19 cellular contexts compared by ENCODE assay signal in genomic region chr22:27258773-27259172, GRCh38.
"Had no signal": no experiment of that assay in that cellular context is flagged by ENCODE, and none has a peak within 500 bp of the region (broad histone marks: within the 10 kb centered on the region; RNA-seq: fewer than 3 reads in every experiment).

No MANE protein-coding gene starts in this region.

- DNase-seq: activated CD4-positive, alpha-beta memory T cell treated with anti-CD3 and anti-CD28 coated beads for 36 hours; activated CD4-positive, CD25-positive, alpha-beta regulatory T cell treated with anti-CD3 and anti-CD28 coated beads, Interleukin-2, amount 50 U/mL, for 72 hours; activated naive CD4-positive, alpha-beta T cell; caudate nucleus; effector CD4-positive, alpha-beta T cell; foreskin melanocyte; head of caudate nucleus; left colon; naive thymus-derived CD8-positive, alpha-beta T cell; sigmoid colon; stimulated activated CD4-positive, alpha-beta T cell treated with anti-CD3 and anti-CD28 coated beads, Interleukin-12 subunit alpha, Interleukin-12 subunit beta, amount 100 ng/mL, for 4 hours; stimulated activated CD4-positive, alpha-beta T cell treated with anti-CD3 and anti-CD28 coated beads, Interleukin-2, amount 100 ng/mL, for 48 hours; stimulated activated CD8-positive, alpha-beta memory T cell treated with anti-CD3 and anti-CD28 coated beads, Interleukin-4, amount 100 ng/mL, for 48 hours; stimulated activated naive CD8-positive, alpha-beta T cell treated with anti-CD3 and anti-CD28 coated beads, Interleukin-15, Interleukin-2, amounts not matched to agents 100 U/mL and 50 U/mL, for 24 hours; T-helper 2 cell; upper lobe of right lung had no signal

- H3K27me3 ChIP-seq: upper lobe of right lung had no signal

- H3K27ac ChIP-seq: coronary artery, sigmoid colon, suprapubic skin, upper lobe of right lung had no signal

- H3K4me1 ChIP-seq: sigmoid colon, suprapubic skin, upper lobe of right lung had no signal

- ATAC-seq: left colon; naive thymus-derived CD8-positive, alpha-beta T cell; stimulated activated naive CD8-positive, alpha-beta T cell treated with anti-CD3 and anti-CD28 coated beads, Interleukin-15, Interleukin-2, amounts not matched to agents 100 U/mL and 50 U/mL, for 24 hours; upper lobe of right lung had no signal

- H3K9me3 ChIP-seq: suprapubic skin, upper lobe of right lung had no signal

- H3K4me3 Mint-ChIP-seq: activated CD4-positive, alpha-beta memory T cell treated with anti-CD3 and anti-CD28 coated beads for 36 hours; activated T-helper 1 cell treated with anti-CD3 and anti-CD28 coated beads, Interleukin-12 subunit alpha, Interleukin-12 subunit beta, Interleukin-2, Interleukin-4 antibody, amounts not matched to agents 30 ng/mL and 10 ng/mL and 1 ng/mL, durations not matched to agents 14 hours and 24 hours and 36 hours; naive thymus-derived CD8-positive, alpha-beta T cell had no signal

- H3K27ac Mint-ChIP-seq: activated CD4-positive, alpha-beta memory T cell treated with anti-CD3 and anti-CD28 coated beads for 36 hours; activated T-helper 1 cell treated with anti-CD3 and anti-CD28 coated beads, Interleukin-12 subunit alpha, Interleukin-12 subunit beta, Interleukin-2, Interleukin-4 antibody, amounts not matched to agents 30 ng/mL and 10 ng/mL and 1 ng/mL, durations not matched to agents 14 hours and 24 hours and 36 hours had no signal

- H3K36me3 ChIP-seq: sigmoid colon, suprapubic skin, upper lobe of right lung had no signal

- H3K4me3 ChIP-seq: coronary artery, sigmoid colon, suprapubic skin, upper lobe of right lung had no signal
